Comparison of ENCODE assay signal across 23 cellular contexts in genomic region chr18:67380867-67381266, GRCh38.
"Had no signal": no experiment of that assay in that cellular context is flagged by ENCODE, and none has a peak within 500 bp of the region (broad histone marks: within the 10 kb centered on the region; RNA-seq: fewer than 3 reads in every experiment).

No MANE protein-coding gene starts in this region.

- H3K4me1 ChIP-seq: esophagus muscularis mucosa, foreskin keratinocyte, heart right ventricle, lower lobe of right lung, prostate gland, right atrium auricular region, spleen, testis had no signal

- H3K4me3 ChIP-seq: coronary artery, esophagus muscularis mucosa, heart right ventricle, lower lobe of right lung, prostate gland, right atrium auricular region, skin epidermis, spleen, testis, tibial artery had no signal

- H3K9me3 Mint-ChIP-seq: stimulated activated memory B cell treated with anti-CD40 and anti-IgM and Interleukin-4, amounts not matched to agents 10 μg/mL and 1 μg/mL and 100 μg/mL, for 72 hours; type B pancreatic cell had no signal

- H3K4me3 Mint-ChIP-seq: natural killer cell; stimulated activated memory B cell treated with anti-CD40 and anti-IgM and Interleukin-4, amounts not matched to agents 10 μg/mL and 1 μg/mL and 100 μg/mL, for 72 hours; type B pancreatic cell had no signal

- ATAC-seq: foreskin keratinocyte; left ventricle myocardium superior; natural killer cell; stimulated activated naive CD8-positive, alpha-beta T cell treated with anti-CD3 and anti-CD28 coated beads, Interleukin-15, Interleukin-2, amounts not matched to agents 100 U/mL and 50 U/mL, for 24 hours had no signal

- DNase-seq: dermis blood vessel endothelial cell; effector memory CD4-positive, alpha-beta T cell; foreskin keratinocyte; glutamatergic neuron; heart right ventricle; hippocampal formation; left ventricle myocardium superior; lower lobe of right lung; natural killer cell; spleen; stimulated activated CD4-positive, alpha-beta T cell treated with anti-CD3 and anti-CD28 coated beads, Interleukin-4, amount 100 ng/mL, for 4 hours; stimulated activated naive CD8-positive, alpha-beta T cell treated with anti-CD3 and anti-CD28 coated beads, Interleukin-15, Interleukin-2, amounts not matched to agents 100 U/mL and 50 U/mL, for 24 hours; substantia nigra; testis; tibial artery had no signal

- H3K27ac ChIP-seq: coronary artery, esophagus muscularis mucosa, foreskin keratinocyte, heart right ventricle, lower lobe of right lung, neutrophil, prostate gland, right atrium auricular region, skin epidermis, spleen, testis, tibial artery had no signal

- H3K27me3 ChIP-seq: esophagus muscularis mucosa, foreskin keratinocyte, heart right ventricle, neutrophil, right atrium auricular region, spleen, testis, tibial artery had no signal

- H3K27ac Mint-ChIP-seq: natural killer cell; stimulated activated memory B cell treated with anti-CD40 and anti-IgM and Interleukin-4, amounts not matched to agents 10 μg/mL and 1 μg/mL and 100 μg/mL, for 72 hours; type B pancreatic cell had no signal

- H3K9me3 ChIP-seq: esophagus muscularis mucosa, heart right ventricle, lower lobe of right lung, neutrophil, prostate gland, right atrium auricular region, spleen, testis, tibial artery had no signal

- H3K36me3 Mint-ChIP-seq: stimulated activated memory B cell treated with anti-CD40 and anti-IgM and Interleukin-4, amounts not matched to agents 10 μg/mL and 1 μg/mL and 100 μg/mL, for 72 hours; type B pancreatic cell had no signal

- H3K36me3 ChIP-seq: esophagus muscularis mucosa, heart right ventricle, lower lobe of right lung, neutrophil, prostate gland, right atrium auricular region, spleen, tibial artery had no signal

- H3K4me1 Mint-ChIP-seq: natural killer cell; stimulated activated memory B cell treated with anti-CD40 and anti-IgM and Interleukin-4, amounts not matched to agents 10 μg/mL and 1 μg/mL and 100 μg/mL, for 72 hours had no signal

- H3K27me3 Mint-ChIP-seq: stimulated activated memory B cell treated with anti-CD40 and anti-IgM and Interleukin-4, amounts not matched to agents 10 μg/mL and 1 μg/mL and 100 μg/mL, for 72 hours; type B pancreatic cell had no signal
